Comparison of ENCODE assay signal across 14 cellular contexts in the genomic region with DNA sequence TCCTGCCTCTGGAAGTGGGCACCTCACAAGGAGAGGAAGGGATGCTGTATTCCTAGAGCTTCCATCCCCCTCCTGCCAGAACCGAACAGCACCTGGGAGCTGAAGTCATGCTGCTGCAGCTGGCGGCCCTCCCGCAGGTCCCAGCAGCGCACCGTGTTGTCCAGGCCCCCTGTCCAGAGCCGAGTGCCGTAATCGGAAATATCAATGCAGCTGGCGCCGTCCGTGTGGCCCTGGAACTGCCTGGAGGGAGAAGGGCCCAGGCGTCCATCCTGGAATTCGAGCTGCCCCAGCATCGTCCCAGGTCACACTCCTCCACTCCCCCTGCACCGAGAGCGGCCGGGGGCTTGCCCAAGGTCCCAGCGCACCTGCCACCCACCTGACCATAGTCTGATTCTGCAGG. TPM values are rescaled to one million over a fixed set of nuclear protein-coding genes. Genes with fewer than 3 reads are reported as not detected.
DNase-seq lines count a peak whose midpoint lies in the region; ATAC-seq and TF ChIP-seq lines count a peak whose summit lies in the region.
"Had no signal": no experiment of that assay in that cellular context is flagged by ENCODE, and none has a peak within 500 bp of the region (broad histone marks: within the 10 kb centered on the region; RNA-seq: fewer than 3 reads in every experiment).

No MANE protein-coding gene starts in this region.

- H3K79me2 ChIP-seq in GM23338 (replicated peaks; ENCODE audit: insufficient read depth) = no peaks in the 10 kb centered on the region

- H3K4me3 Mint-ChIP-seq in GM23338 (no peak overlapping the region), WTC11 (no peak overlapping the region)
- H3K4me3 Mint-ChIP-seq: CD4-positive, alpha-beta memory T cell; H9 had no signal

- intact Hi-C loops in testis (cut with DNase I; ENCODE audit: low total_unique reads) = no loop called here

- TF ChIP-seq POLR2A in testis (IDR thresholded peaks at IDR 0.05) = no peak

- H2AK5ac ChIP-seq in mesenchymal stem cell (ENCODE audit: low read length, severe bottlenecking) = no peak overlapping the region

- H2BK15ac ChIP-seq in mesenchymal stem cell (ENCODE audit: low read depth, poor library complexity, severe bottlenecking) = no peak overlapping the region

- no peaks in the 10 kb centered on the region; the same call in 1 of the 2 replicates for H4K20me1 ChIP-seq in GM23338 (replicated peaks; ENCODE audit: insufficient read depth)

- no peak overlapping the region for H2BK5ac ChIP-seq in mesenchymal stem cell (ENCODE audit: low read depth, low read length, poor library complexity, severe bottlenecking)

- H2BK120ac ChIP-seq in mesenchymal stem cell (ENCODE audit: low read depth, low read length) = no peak overlapping the region

- no peak overlapping the region for H2BK12ac ChIP-seq in mesenchymal stem cell (ENCODE audit: low read length in 2 of 2)

- H3K23ac ChIP-seq in mesenchymal stem cell (ENCODE audit: low read length in 2 of 2) = no peak overlapping the region

- WGBS in mesenchymal stem cell = 92% methylated on average over 18 of the region's 18 CpGs
- 55 to 60% methylated on average over 4 to 18 of the region's 18 CpGs for WGBS in testis, 2 donors

- CTCF ChIA-PET in WTC11 (lab: Charles Lee) = interaction anchor here (0.6 to 2.0 kb wide), 9 partner anchors 20 to 125 kb away, joined by 3 to 12 read pairs (median 5); no protein-coding TSS in a partner anchor

- H3K9me3 ChIP-seq in mesenchymal stem cell (ENCODE audit: control insufficient read depth, low read length) (no peaks in the 10 kb centered on the region), testis (no peaks in the 10 kb centered on the region)

- no peaks in the 10 kb centered on the region for H3F3A ChIP-seq in GM23338 (replicated peaks; ENCODE audit: low read depth)

- no peak overlapping the region for H3K18ac ChIP-seq in mesenchymal stem cell (ENCODE audit: low read depth in 1 of 2, low read length in 2 of 2)

- TF ChIP-seq CTCF in GM23338 (conservative IDR thresholded peaks at IDR 0.05; ENCODE audit: low read depth in 2 of 2) (no peak), WTC11 (IDR thresholded peaks at IDR 0.05) (no peak), testis (IDR thresholded peaks at IDR 0.05) (no peak)

- no peaks in the 10 kb centered on the region; the same call in 1 of the 2 replicates for H3K4me1 ChIP-seq in GM23338 (ENCODE audit: insufficient read depth)
- no peaks in the 10 kb centered on the region for H3K4me1 ChIP-seq in mesenchymal stem cell (ENCODE audit: control insufficient read depth, insufficient read depth, low read depth, low read length)
- peaks cover 5% of the 10 kb centered on the region for H3K4me1 ChIP-seq in testis

- H3K27me3 Mint-ChIP-seq in GM23338 (ENCODE audit: insufficient read depth, low read depth, poor library complexity) = peaks cover 7% of the 10 kb centered on the region
- no peaks in the 10 kb centered on the region for H3K27me3 Mint-ChIP-seq in WTC11 (ENCODE audit: low read depth)
- H3K27me3 Mint-ChIP-seq: CD4-positive, alpha-beta memory T cell had no signal

- ATAC-seq in GM23338 (no peak), WTC11 (no peak), HG02973 (IDR thresholded peaks at IDR 0.05; ENCODE audit: unreplicated experiment) (no peak)

- H4K91ac ChIP-seq in mesenchymal stem cell (ENCODE audit: low read length) = no peak overlapping the region

- 0 out of 2 replicates have a peak overlapping the region, but pooled peaks have one; percentile 14 for H3K4me2 ChIP-seq in GM23338
- H3K4me2 ChIP-seq in mesenchymal stem cell (ENCODE audit: low read length, poor library complexity, severe bottlenecking) = no peak overlapping the region

- no peak overlapping the region for H3K9ac ChIP-seq in mesenchymal stem cell (ENCODE audit: low read length)

- H3K4me1 Mint-ChIP-seq in GM23338 = no peaks in the 10 kb centered on the region; the same call in 2 of the 3 replicates
- H3K4me1 Mint-ChIP-seq in WTC11 = no peaks in the 10 kb centered on the region
- H3K4me1 Mint-ChIP-seq: CD4-positive, alpha-beta memory T cell had no signal

- H3K27me3 ChIP-seq in GM23338 (ENCODE audit: insufficient read depth) (no peaks in the 10 kb centered on the region), mesenchymal stem cell (ENCODE audit: control insufficient read depth in 1 of 2, insufficient read depth in 1 of 2, low read length in 2 of 2) (peaks cover 7 to 17% of the 10 kb centered on the region in 2 experiments), testis (no peaks in the 10 kb centered on the region)

- H3K36me3 ChIP-seq in GM23338 (ENCODE audit: insufficient read depth) (no peaks in the 10 kb centered on the region), mesenchymal stem cell (ENCODE audit: control insufficient read depth in 1 of 2, insufficient read depth in 2 of 2, low read depth in 1 of 2, low read length in 2 of 2) (peaks cover 0 to 8% of the 10 kb centered on the region in 2 experiments), testis (ENCODE audit: low read depth, missing control alignments) (no peaks in the 10 kb centered on the region)

- no peak overlapping the region for H3K14ac ChIP-seq in mesenchymal stem cell (ENCODE audit: low read length in 2 of 2)

- POLR2A ChIA-PET in WTC11 (lab: Charles Lee) = interaction anchor here (0.7 kb wide), 1 partner anchor 18 kb away, joined by 3 read pairs; no protein-coding TSS in a partner anchor

- no peak overlapping the region for H3K4me3 ChIP-seq in GM23338
- no peak overlapping the region for H3K4me3 ChIP-seq in mesenchymal stem cell (ENCODE audit: insufficient read depth in 1 of 2, low read depth in 1 of 2, low read length in 2 of 2)
- H3K4me3 ChIP-seq in testis = no peak overlapping the region

- H3K9me3 Mint-ChIP-seq in GM23338 (no peaks in the 10 kb centered on the region), WTC11 (no peaks in the 10 kb centered on the region)
- H3K9me3 Mint-ChIP-seq: CD4-positive, alpha-beta memory T cell; H9 had no signal

- H3K27ac Mint-ChIP-seq in GM23338 (no peak overlapping the region), WTC11 (no peak overlapping the region)
- H3K27ac Mint-ChIP-seq: H9 had no signal

- H2AFZ ChIP-seq in GM23338 (no peak overlapping the region), mesenchymal stem cell (ENCODE audit: low read depth, low read length) (no peak overlapping the region)

- H3K36me3 Mint-ChIP-seq in GM23338 (ENCODE audit: low read depth) (peaks cover 2% of the 10 kb centered on the region; the same call in 2 of the 3 replicates), WTC11 (peaks cover 2% of the 10 kb centered on the region; the same call in 1 of the 2 replicates)

- no peak for DNase-seq in GM23338 (ENCODE audit: low spot score)
- DNase-seq in WTC11 (ENCODE audit: low spot score) = no peak
- DNase-seq in mesenchymal stem cell = no peak
- DNase-seq in testis = no peak
- no peak for DNase-seq in epidermal melanocyte (ENCODE audit: insufficient read length, low spot score)
- no peak for DNase-seq in SKM-1 treated with dmso at 0.1 percent for 144 hours (lab: John Stamatoyannopoulos, UW; ENCODE audit: unreplicated experiment)
- DNase-seq: AML-193; C1 segment of cervical spinal cord; CD4-positive, alpha-beta memory T cell; COR-L47; DMS153; DND-41 had no signal

- H4K8ac ChIP-seq in mesenchymal stem cell (ENCODE audit: low read length) = peak overlapping the region; percentile 19

- H3K27ac ChIP-seq in GM23338 (ENCODE audit: low read depth) (no peak overlapping the region), mesenchymal stem cell (ENCODE audit: low read length, poor library complexity, severe bottlenecking) (no peak overlapping the region), testis (no peak overlapping the region)

- H3K9me2 ChIP-seq in GM23338 (ENCODE audit: insufficient read depth) = no peaks in the 10 kb centered on the region

- no peaks in the 10 kb centered on the region for H3K79me1 ChIP-seq in mesenchymal stem cell (replicated peaks; ENCODE audit: low read length, poor library complexity, severe bottlenecking)

- no peak overlapping the region for H3K4ac ChIP-seq in mesenchymal stem cell (ENCODE audit: low read depth in 1 of 2, low read length in 2 of 2)

TF ChIP-seq in GM23338, 12 proteins besides CTCF, POLR2A, EP300 and RAD21 (continues in another document):
- TF ChIP-seq CREB1 (CRISPR knock-in tag; IDR thresholded peaks at IDR 0.05; ENCODE audit: low read depth) (no peak), JUNB (IDR thresholded peaks at IDR 0.05; ENCODE audit: unreplicated experiment) (no peak), EZH2phosphoT487 (IDR thresholded peaks at IDR 0.05; ENCODE audit: unreplicated experiment) (no peak), EZH2 (IDR thresholded peaks at IDR 0.05; ENCODE audit: low read depth, unreplicated experiment) (no peak), ZNF114 (CRISPR knock-in tag; IDR thresholded peaks at IDR 0.05) (no peak), ZNF331 (CRISPR knock-in tag; IDR thresholded peaks at IDR 0.05; ENCODE audit: low read depth) (no peak)

TF ChIP-seq in WTC11, 78 proteins besides CTCF, POLR2A, EP300 and RAD21:
- TF ChIP-seq TCF7 (CRISPR knock-in tag; IDR thresholded peaks at IDR 0.05; ENCODE audit: low read depth) = 0 out of 2 replicates have a peak, but pooled peaks have one; percentile 34
- no peak for TF ChIP-seq ZNF263 (CRISPR knock-in tag; IDR thresholded peaks at IDR 0.05; ENCODE audit: low read depth)

RNA-seq across cellular contexts. Expression of a gene that starts 23.7 kb away (rescaled TPM):
- total RNA-seq in GM23338 (2014; rRNA removed; shearing (Covaris generic)) = 21.3 and 22.8 TPM in 2 replicates
- polyA plus RNA-seq in GM23338 (2016; fragmentation: Nextera tagmentation; extraction: Ambion mirVana) (5.2 and 5.6 TPM in 2 replicates), testis (ENCODE audit: insufficient read depth, low read depth, low replicate concordance) (30.2 TPM)
- total RNA-seq in WTC11 (2021) (13.1 to 20.0 TPM (median 15.8 TPM) in 3 replicates), testis (10 to 100 TPM; 70.5 to 76.6 TPM)
- polyA plus RNA-seq in mesenchymal stem cell (2013, experiment 1 of 2) = 9.5 TPM
- polyA plus RNA-seq in mesenchymal stem cell (2013, experiment 2 of 2) = 8.7 TPM

RNA-seq across cellular contexts. Expression of a gene that starts 28.0 kb away (rescaled TPM):
- 0.70 and 2.4 TPM in 2 replicates for total RNA-seq in GM23338 (2014; rRNA removed; shearing (Covaris generic))
- polyA plus RNA-seq in GM23338 (2016; fragmentation: Nextera tagmentation; extraction: Ambion mirVana) = 1.3 and 2.4 TPM in 2 replicates
- total RNA-seq in WTC11 (2021) = 2.5 to 3.3 TPM (median 3.1 TPM) in 3 replicates
- polyA plus RNA-seq in mesenchymal stem cell (2013, experiment 1 of 2) = 2.3 TPM
- polyA plus RNA-seq in mesenchymal stem cell (2013, experiment 2 of 2) = 1.6 TPM
- 10 to 100 TPM in 1 of 2 donors, 1 to 10 TPM in 1; 9.1 to 12.5 TPM for total RNA-seq in testis
- 8.1 TPM for polyA plus RNA-seq in testis (ENCODE audit: insufficient read depth, low read depth, low replicate concordance)
- total RNA-seq: CD4-positive, alpha-beta memory T cell had no signal
- polyA plus RNA-seq: CD4-positive, alpha-beta memory T cell had no signal

RNA-seq across cellular contexts. Expression of a gene that starts 57.0 kb away (rescaled TPM):
- total RNA-seq in GM23338 (2014; rRNA removed; shearing (Covaris generic)) = 151 and 154 TPM in 2 replicates
- polyA plus RNA-seq in GM23338 (2016; fragmentation: Nextera tagmentation; extraction: Ambion mirVana) (130 and 132 TPM in 2 replicates), testis (ENCODE audit: insufficient read depth, low read depth, low replicate concordance) (314 TPM)
- total RNA-seq in WTC11 (2021) (233 to 249 TPM (median 246 TPM) in 3 replicates), testis (100 to 1,000 TPM; 354 to 539 TPM)
- polyA plus RNA-seq in mesenchymal stem cell (2013, experiment 1 of 2) = 329 TPM
- 321 TPM for polyA plus RNA-seq in mesenchymal stem cell (2013, experiment 2 of 2)
